19 cellular contexts compared by ENCODE assay signal in genomic region chr17:48191362-48191761, GRCh38.
"Had no signal": no experiment of that assay in that cellular context is flagged by ENCODE, and none has a peak within 500 bp of the region (broad histone marks: within the 10 kb centered on the region; RNA-seq: fewer than 3 reads in every experiment).

No MANE protein-coding gene starts in this region.

- H3K27ac Mint-ChIP-seq: dendritic cell treated with granulocyte-macrophage colony-stimulating factor and Interleukin-4, amounts not matched to agents 40 ng/mL and 50 ng/mL, for 4 days; progenitor cell of endocrine pancreas had no signal

- H3K4me3 ChIP-seq: esophagus muscularis mucosa, gastrocnemius medialis, pancreas, tibial artery, upper lobe of left lung, vagina had no signal

- H3K27me3 ChIP-seq: upper lobe of left lung, vagina had no signal

- H3K27me3 Mint-ChIP-seq: effector memory CD8-positive, alpha-beta T cell; naive thymus-derived CD4-positive, alpha-beta T cell had no signal

- H3K27ac ChIP-seq: epithelial cell of prostate, esophagus muscularis mucosa, gastrocnemius medialis, pancreas, tibial artery, upper lobe of left lung, vagina had no signal

- ATAC-seq: effector memory CD8-positive, alpha-beta T cell; gastrocnemius medialis; left lobe of liver; naive thymus-derived CD4-positive, alpha-beta T cell; pancreas; right cardiac atrium had no signal

- FAIRE-seq: pancreas, small intestine had no signal

- H3K36me3 ChIP-seq: esophagus muscularis mucosa, gastrocnemius medialis, pancreas, tibial artery, upper lobe of left lung, vagina had no signal

- H3K9me3 Mint-ChIP-seq: dendritic cell treated with granulocyte-macrophage colony-stimulating factor and Interleukin-4, amounts not matched to agents 40 ng/mL and 50 ng/mL, for 4 days; effector memory CD8-positive, alpha-beta T cell; naive thymus-derived CD4-positive, alpha-beta T cell had no signal

- H3K4me3 Mint-ChIP-seq: dendritic cell treated with granulocyte-macrophage colony-stimulating factor and Interleukin-4, amounts not matched to agents 40 ng/mL and 50 ng/mL, for 4 days; effector memory CD8-positive, alpha-beta T cell; naive thymus-derived CD4-positive, alpha-beta T cell had no signal

- DNase-seq: effector memory CD8-positive, alpha-beta T cell; gastrocnemius medialis; islet precursor cell; mammary epithelial cell; naive thymus-derived CD4-positive, alpha-beta T cell; occipital lobe; pancreas; right cardiac atrium; small intestine; stimulated activated CD4-positive, alpha-beta T cell treated with anti-CD3 and anti-CD28 coated beads, Interleukin-12 subunit alpha, Interleukin-12 subunit beta, amount 100 ng/mL, for 4 hours; stimulated activated naive CD4-positive, alpha-beta T cell treated with Interleukin-2 at 50 U/mL for 16 hours; tibial artery; upper lobe of left lung had no signal

- H3K4me1 ChIP-seq: esophagus muscularis mucosa, gastrocnemius medialis, pancreas, tibial artery, upper lobe of left lung, vagina had no signal

- H3K9me3 ChIP-seq: esophagus muscularis mucosa, gastrocnemius medialis, pancreas, tibial artery, upper lobe of left lung, vagina had no signal
